In the genomic region with DNA sequence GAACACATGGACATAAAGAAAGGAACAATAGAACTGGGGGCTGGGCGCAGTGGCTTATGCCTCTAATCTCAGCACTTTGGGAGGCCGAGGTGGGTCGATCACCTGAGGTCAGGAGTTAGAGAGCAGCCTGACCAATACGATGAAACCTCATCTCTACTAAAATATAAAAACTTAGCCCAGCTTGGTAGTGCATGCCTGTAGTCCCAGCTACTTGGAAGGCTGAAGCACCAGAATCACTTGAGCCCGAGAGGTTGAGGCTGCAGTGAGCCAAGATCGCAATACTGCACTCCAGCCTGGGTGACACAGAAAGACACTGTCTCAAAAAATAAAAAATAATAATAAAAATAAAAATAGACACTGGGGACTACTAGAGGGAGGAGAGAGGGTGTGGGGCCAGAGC, we compare ENCODE assay signal across 22 cellular contexts.
"Had no signal": no experiment of that assay in that cellular context is flagged by ENCODE, and none has a peak within 500 bp of the region (broad histone marks: within the 10 kb centered on the region; RNA-seq: fewer than 3 reads in every experiment).

No MANE protein-coding gene starts in this region.

- H3K27ac ChIP-seq: epithelial cell of prostate, esophagus muscularis mucosa, gastroesophageal sphincter, parathyroid adenoma, psoas muscle, sigmoid colon had no signal

- H3K4me3 ChIP-seq: esophagus muscularis mucosa, gastroesophageal sphincter, lung, psoas muscle, sigmoid colon, skin epidermis had no signal

- H3K36me3 Mint-ChIP-seq: immature natural killer cell; naive thymus-derived CD4-positive, alpha-beta T cell; stimulated activated naive B cell treated with anti-CD40 and anti-IgM and Interleukin-4, amounts not matched to agents 10 μg/mL and 1 μg/mL and 100 μg/mL, for 72 hours; type B pancreatic cell had no signal

- H3K9me3 Mint-ChIP-seq: effector memory CD8-positive, alpha-beta T cell; stimulated activated naive B cell treated with anti-CD40 and anti-IgM and Interleukin-4, amounts not matched to agents 10 μg/mL and 1 μg/mL and 100 μg/mL, for 72 hours; stimulated activated naive CD8-positive, alpha-beta T cell treated with anti-CD3 and anti-CD28 coated beads, Interleukin-15, amount 100 ng/mL, for 72 hours; type B pancreatic cell had no signal

- DNase-seq: effector memory CD8-positive, alpha-beta T cell; glutamatergic neuron; immature natural killer cell; kidney; left colon; left ventricle myocardium superior; naive thymus-derived CD4-positive, alpha-beta T cell; nephron progenitor cell; psoas muscle; sigmoid colon; stimulated activated CD4-positive, alpha-beta T cell treated with anti-CD3 and anti-CD28 coated beads, Interleukin-2, amount 100 ng/mL, for 24 hours; stimulated activated CD4-positive, alpha-beta T cell treated with anti-CD3 and anti-CD28 coated beads, Interleukin-4, amount 100 ng/mL, for 4 hours; stimulated activated naive B cell treated with anti-CD40 and anti-IgM and Interleukin-4, amounts not matched to agents 10 μg/mL and 1 μg/mL and 100 μg/mL, for 72 hours; stimulated activated naive CD8-positive, alpha-beta T cell treated with anti-CD3 and anti-CD28 coated beads, Interleukin-15, amount 100 ng/mL, for 72 hours had no signal

- H3K9ac ChIP-seq: parathyroid adenoma had no signal

- H3K9me3 ChIP-seq: esophagus muscularis mucosa, gastroesophageal sphincter, psoas muscle, sigmoid colon had no signal

- H2AFZ ChIP-seq: parathyroid adenoma had no signal

- H3K4me3 Mint-ChIP-seq: effector memory CD8-positive, alpha-beta T cell; immature natural killer cell; naive thymus-derived CD4-positive, alpha-beta T cell; nephron progenitor cell; stimulated activated naive B cell treated with anti-CD40 and anti-IgM and Interleukin-4, amounts not matched to agents 10 μg/mL and 1 μg/mL and 100 μg/mL, for 72 hours; stimulated activated naive CD8-positive, alpha-beta T cell treated with anti-CD3 and anti-CD28 coated beads, Interleukin-15, amount 100 ng/mL, for 72 hours; type B pancreatic cell had no signal

- H3K36me3 ChIP-seq: esophagus muscularis mucosa, gastroesophageal sphincter, sigmoid colon had no signal

- H3K27me3 ChIP-seq: esophagus muscularis mucosa, gastroesophageal sphincter, sigmoid colon had no signal

- H3K27ac Mint-ChIP-seq: effector memory CD8-positive, alpha-beta T cell; immature natural killer cell; naive thymus-derived CD4-positive, alpha-beta T cell; nephron progenitor cell; stimulated activated naive B cell treated with anti-CD40 and anti-IgM and Interleukin-4, amounts not matched to agents 10 μg/mL and 1 μg/mL and 100 μg/mL, for 72 hours; stimulated activated naive CD8-positive, alpha-beta T cell treated with anti-CD3 and anti-CD28 coated beads, Interleukin-15, amount 100 ng/mL, for 72 hours; type B pancreatic cell had no signal

- ATAC-seq: effector memory CD8-positive, alpha-beta T cell; gastroesophageal sphincter; left colon; left ventricle myocardium superior; naive thymus-derived CD4-positive, alpha-beta T cell; psoas muscle; stimulated activated naive B cell treated with anti-CD40 and anti-IgM and Interleukin-4, amounts not matched to agents 10 μg/mL and 1 μg/mL and 100 μg/mL, for 72 hours; stimulated activated naive CD8-positive, alpha-beta T cell treated with anti-CD3 and anti-CD28 coated beads, Interleukin-15, amount 100 ng/mL, for 72 hours had no signal

- FAIRE-seq: kidney, urothelium cell line had no signal

- H3K4me1 ChIP-seq: parathyroid adenoma, psoas muscle, sigmoid colon had no signal

- H3K4me1 Mint-ChIP-seq: immature natural killer cell; naive thymus-derived CD4-positive, alpha-beta T cell; nephron progenitor cell; stimulated activated naive B cell treated with anti-CD40 and anti-IgM and Interleukin-4, amounts not matched to agents 10 μg/mL and 1 μg/mL and 100 μg/mL, for 72 hours; stimulated activated naive CD8-positive, alpha-beta T cell treated with anti-CD3 and anti-CD28 coated beads, Interleukin-15, amount 100 ng/mL, for 72 hours had no signal

- H3K79me2 ChIP-seq: parathyroid adenoma had no signal

- H3K27me3 Mint-ChIP-seq: stimulated activated naive B cell treated with anti-CD40 and anti-IgM and Interleukin-4, amounts not matched to agents 10 μg/mL and 1 μg/mL and 100 μg/mL, for 72 hours; stimulated activated naive CD8-positive, alpha-beta T cell treated with anti-CD3 and anti-CD28 coated beads, Interleukin-15, amount 100 ng/mL, for 72 hours; type B pancreatic cell had no signal
